1 cellular context compared by ENCODE assay signal in the genomic region with DNA sequence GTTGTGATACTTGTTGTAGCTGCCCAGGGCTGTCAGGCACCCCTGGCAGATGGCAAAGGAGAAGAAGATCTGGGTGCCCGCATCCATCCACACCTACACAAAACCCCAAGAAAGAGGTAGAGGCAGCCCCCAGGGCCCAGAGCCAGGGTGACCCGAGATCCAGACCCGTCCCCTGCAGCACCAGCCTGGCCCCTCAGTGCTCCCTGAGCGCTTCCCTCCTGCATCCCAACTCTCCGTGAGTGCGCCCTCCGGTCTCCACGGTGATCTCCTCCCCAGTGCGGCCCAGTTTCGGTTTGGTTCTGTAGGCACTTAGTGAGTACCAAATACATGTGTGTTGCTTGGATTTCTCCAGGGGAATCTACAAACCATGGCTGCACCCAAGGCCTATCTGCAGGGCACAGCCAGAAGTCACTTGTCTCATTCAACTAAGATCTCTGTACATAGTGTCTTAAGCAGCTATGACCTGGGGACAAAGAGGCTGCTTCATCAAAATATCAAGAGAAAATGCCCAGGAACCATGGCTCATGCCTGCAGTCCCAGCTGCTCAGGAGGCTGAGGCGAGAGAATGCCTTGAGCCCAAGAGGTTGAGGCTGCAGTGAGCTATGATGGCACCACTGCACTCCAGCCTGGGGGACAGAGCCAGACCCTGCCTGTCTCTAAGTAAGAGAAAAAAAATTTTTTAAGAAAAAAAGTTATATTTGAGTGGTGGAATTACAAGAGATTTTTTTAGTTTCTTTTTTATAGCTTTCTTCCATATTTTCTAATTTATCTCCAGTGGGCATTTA.
TF ChIP-seq lines count a peak whose summit lies in the region.

No MANE protein-coding gene starts in this region.

TF ChIP-seq in HepG2, 621 proteins besides CTCF, POLR2A, EP300 and RAD21 (continued from another document):
- TF ChIP-seq, protein P1, sequence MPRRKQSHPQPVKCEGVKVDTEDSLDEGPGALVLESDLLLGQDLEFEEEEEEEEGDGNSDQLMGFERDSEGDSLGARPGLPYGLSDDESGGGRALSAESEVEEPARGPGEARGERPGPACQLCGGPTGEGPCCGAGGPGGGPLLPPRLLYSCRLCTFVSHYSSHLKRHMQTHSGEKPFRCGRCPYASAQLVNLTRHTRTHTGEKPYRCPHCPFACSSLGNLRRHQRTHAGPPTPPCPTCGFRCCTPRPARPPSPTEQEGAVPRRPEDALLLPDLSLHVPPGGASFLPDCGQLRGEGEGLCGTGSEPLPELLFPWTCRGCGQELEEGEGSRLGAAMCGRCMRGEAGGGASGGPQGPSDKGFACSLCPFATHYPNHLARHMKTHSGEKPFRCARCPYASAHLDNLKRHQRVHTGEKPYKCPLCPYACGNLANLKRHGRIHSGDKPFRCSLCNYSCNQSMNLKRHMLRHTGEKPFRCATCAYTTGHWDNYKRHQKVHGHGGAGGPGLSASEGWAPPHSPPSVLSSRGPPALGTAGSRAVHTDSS (CRISPR knock-in tag; conservative IDR thresholded peaks at IDR 0.05), result no peak
- no peak for TF ChIP-seq CHD2 (IDR thresholded peaks at IDR 0.05; ENCODE audit: low read depth, low read length)
- TF ChIP-seq SCMH1 (CRISPR knock-in tag; IDR thresholded peaks at IDR 0.05; ENCODE audit: borderline replicate concordance), result no peak
